Comparison of ENCODE assay signal across 1 cellular context in genomic region chr11:35618497-35619029, GRCh38.
TF ChIP-seq lines count a peak whose summit lies in the region.

No MANE protein-coding gene starts in this region.

TF ChIP-seq in H1, 55 proteins besides CTCF, POLR2A, EP300 and RAD21:
- TF ChIP-seq USF2 (IDR thresholded peaks at IDR 0.05; ENCODE audit: low read length) = no peak
- 0 out of 2 replicates have a peak, but pooled peaks have one; percentile 11 for TF ChIP-seq PHF8 (conservative IDR thresholded peaks at IDR 0.05; ENCODE audit: low read depth, low read length)
- no peak for TF ChIP-seq KDM1A (IDR thresholded peaks at IDR 0.05; ENCODE audit: borderline replicate concordance, low read length)
- TF ChIP-seq NRF1 (IDR thresholded peaks at IDR 0.05; ENCODE audit: low read depth, low read length) = no peak
- TF ChIP-seq POU5F1 (IDR thresholded peaks at IDR 0.05; ENCODE audit: low read depth, low read length) = no peak
- peak; percentile 9; the same call in 1 of the 2 replicates for TF ChIP-seq RBBP5 (IDR thresholded peaks at IDR 0.05; ENCODE audit: borderline replicate concordance, low read depth, low read length)
- no peak for TF ChIP-seq CHD7 (IDR thresholded peaks at IDR 0.05; ENCODE audit: insufficient replicate concordance, low read length)
- TF ChIP-seq HDAC6 (IDR thresholded peaks at IDR 0.05; ENCODE audit: low read depth, low read length) = no peak
- TF ChIP-seq KDM4A (IDR thresholded peaks at IDR 0.05; ENCODE audit: low read depth, low read length, severe bottlenecking) = no peak
TF ChIP-seq in H1: peak in this region for 2.
